ENCODE assay signal across 25 cellular contexts in genomic region chr11:76713499-76713898, GRCh38. TPM values are rescaled to one million over a fixed set of nuclear protein-coding genes. Genes with fewer than 3 reads are reported as not detected.
"Had no signal": no experiment of that assay in that cellular context is flagged by ENCODE, and none has a peak within 500 bp of the region (broad histone marks: within the 10 kb centered on the region; RNA-seq: fewer than 3 reads in every experiment).

No MANE protein-coding gene starts in this region.

- DNase-seq: naive thymus-derived CD4-positive, alpha-beta T cell; natural killer cell; occipital lobe; right cardiac atrium; right lobe of liver; sigmoid colon; small intestine; stimulated activated CD4-positive, alpha-beta T cell treated with anti-CD3 and anti-CD28 coated beads, Interleukin-15, amount 100 ng/mL, for 24 hours; stimulated activated CD4-positive, alpha-beta T cell treated with anti-CD3 and anti-CD28 coated beads, Interleukin-2, amount 100 ng/mL, for 24 hours; stimulated activated CD4-positive, alpha-beta T cell treated with anti-CD3 and anti-CD28 coated beads, Interleukin-2, amount 100 ng/mL, for 48 hours; stimulated activated CD4-positive, alpha-beta T cell treated with anti-CD3 and anti-CD28 coated beads, Interleukin-4, amount 100 ng/mL, for 24 hours; stimulated activated naive CD4-positive, alpha-beta T cell treated with Interleukin-2 at 50 U/mL for 16 hours; stomach; thyroid gland; trophoblast cell; upper lobe of left lung; uterus had no signal

- FAIRE-seq: small intestine had no signal

- H3K4me2 ChIP-seq: neural progenitor cell had no signal

- H3K9me3 ChIP-seq: ovary, psoas muscle, right lobe of liver, sigmoid colon, stomach, thoracic aorta, thyroid gland, tibial nerve, upper lobe of left lung, uterus had no signal

- H3K4me1 ChIP-seq: neural progenitor cell, parathyroid adenoma, psoas muscle, right lobe of liver, sigmoid colon, stomach, thyroid gland, tibial nerve, upper lobe of left lung, uterus had no signal

- H3K27ac ChIP-seq: neural progenitor cell, ovary, parathyroid adenoma, psoas muscle, right lobe of liver, sigmoid colon, stomach, thoracic aorta, thyroid gland, tibial nerve, upper lobe of left lung, uterus had no signal

- H3K27me3 ChIP-seq: neural progenitor cell, ovary, right lobe of liver, sigmoid colon, stomach, thyroid gland, tibial nerve, upper lobe of left lung, uterus had no signal

- H3K79me2 ChIP-seq: parathyroid adenoma had no signal

- H2AFZ ChIP-seq: neural progenitor cell, parathyroid adenoma had no signal

- H3K36me3 ChIP-seq: neural progenitor cell, ovary, right lobe of liver, sigmoid colon, stomach, thoracic aorta, thyroid gland, tibial nerve, upper lobe of left lung, uterus had no signal

- H3K9ac ChIP-seq: neural progenitor cell, parathyroid adenoma had no signal

- ATAC-seq: naive thymus-derived CD4-positive, alpha-beta T cell; natural killer cell; psoas muscle; right cardiac atrium; right lobe of liver; stimulated activated effector memory CD8-positive, alpha-beta T cell treated with anti-CD3 and anti-CD28 coated beads, Interleukin-12 subunit alpha, Interleukin-12 subunit beta, amount 100 ng/mL, for 72 hours had no signal

- H3K4me3 ChIP-seq: neural progenitor cell, ovary, psoas muscle, right lobe of liver, sigmoid colon, stomach, thoracic aorta, thyroid gland, tibial nerve, upper lobe of left lung, uterus had no signal

RNA-seq across cellular contexts. Expression of gene LRRC32, which starts 43.0 kb away (rescaled TPM):
- polyA plus RNA-seq: naive thymus-derived CD4-positive, alpha-beta T cell; neural cell had no signal
